Comparison of ENCODE assay signal across 14 cellular contexts in the genomic region with DNA sequence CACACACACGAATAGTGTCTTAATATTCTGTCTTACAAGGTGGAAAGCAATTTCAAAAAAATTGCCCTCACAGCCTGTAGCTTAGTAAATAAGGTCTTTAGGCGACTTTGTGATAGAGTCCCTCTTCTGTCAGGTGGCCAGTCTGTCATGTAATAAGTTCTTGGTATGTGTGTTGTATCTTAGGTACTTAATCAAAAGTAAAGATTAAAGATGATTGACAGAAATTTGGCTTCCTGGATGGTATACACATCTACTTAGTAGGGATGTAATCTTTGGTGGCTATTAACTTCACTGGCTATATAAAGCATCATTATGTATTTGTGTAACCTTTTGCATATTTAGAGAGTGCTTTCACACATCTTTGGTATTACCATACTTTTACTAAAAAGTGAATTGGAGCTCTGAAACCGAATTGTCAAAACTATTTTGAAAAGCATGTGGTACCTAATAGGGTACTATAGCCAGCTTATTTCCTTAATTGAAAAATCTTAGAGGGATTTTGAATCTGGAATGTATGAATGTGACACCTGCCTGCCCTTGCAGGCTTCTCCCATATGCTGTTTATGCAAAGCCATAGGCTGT. TPM values are rescaled to one million over a fixed set of nuclear protein-coding genes. Genes with fewer than 3 reads are reported as not detected.
DNase-seq lines count a peak whose midpoint lies in the region; ATAC-seq lines count a peak whose summit lies in the region.
"Had no signal": no experiment of that assay in that cellular context is flagged by ENCODE, and none has a peak within 500 bp of the region (broad histone marks: within the 10 kb centered on the region; RNA-seq: fewer than 3 reads in every experiment).

No MANE protein-coding gene starts in this region.

- H3K4me1 Mint-ChIP-seq in CD4-positive, alpha-beta memory T cell, result peaks cover 52 to 79% (median 66%) of the 10 kb centered on the region in 4 donors
- H3K4me1 Mint-ChIP-seq in activated naive CD8-positive, alpha-beta T cell treated with anti-CD3 and anti-CD28 coated beads for 36 hours, result peaks cover 57% of the 10 kb centered on the region
- H3K4me1 Mint-ChIP-seq in naive thymus-derived CD4-positive, alpha-beta T cell, result peaks cover 49 to 80% (median 71%) of the 10 kb centered on the region in 7 donors

- H3K4me1 ChIP-seq in CD4-positive, alpha-beta memory T cell (ENCODE audit: insufficient read depth, low read length), result peaks cover 77% of the 10 kb centered on the region
- H3K4me1 ChIP-seq in naive thymus-derived CD4-positive, alpha-beta T cell (ENCODE audit: control insufficient read depth in 2 of 2, insufficient read depth in 2 of 2, low read length in 2 of 2), result peaks cover 49 to 57% of the 10 kb centered on the region in 2 donors

- intact Hi-C loops in CD4-positive, alpha-beta memory T cell (cut with micrococcal nuclease), result no loop called here
- intact Hi-C loops in naive thymus-derived CD4-positive, alpha-beta T cell (cut with micrococcal nuclease), result loop anchor here in 1 of 2 donors (1.0 to 10.0 kb wide), 3 partner anchors 10 to 1420 kb away; a partner anchor contains a TSS

- peak overlapping the region in 5 of 7 donors; percentile 14 to 72 (median 43) for H3K27ac Mint-ChIP-seq in CD4-positive, alpha-beta memory T cell
- no peak overlapping the region for H3K27ac Mint-ChIP-seq in activated naive CD8-positive, alpha-beta T cell treated with anti-CD3 and anti-CD28 coated beads for 36 hours
- H3K27ac Mint-ChIP-seq in naive thymus-derived CD4-positive, alpha-beta T cell, result peak overlapping the region in 8 of 9 donors; percentile 1 to 80 (median 52)

- H3K36me3 ChIP-seq in CD4-positive, alpha-beta memory T cell (ENCODE audit: insufficient read depth, low read length), result peaks cover 9% of the 10 kb centered on the region
- H3K36me3 ChIP-seq in naive thymus-derived CD4-positive, alpha-beta T cell (ENCODE audit: control insufficient read depth in 2 of 3, insufficient read depth in 3 of 3, low read length in 3 of 3), result peaks cover 0 to 7% (median 0%) of the 10 kb centered on the region in 3 experiments
- no peaks in the 10 kb centered on the region for H3K36me3 ChIP-seq in H7 (replicated peaks; ENCODE audit: control insufficient read depth, insufficient read depth, low read length)

- H3K36me3 Mint-ChIP-seq in CD4-positive, alpha-beta memory T cell, result peaks cover 32 to 47% of the 10 kb centered on the region in 2 donors
- peaks cover 55% of the 10 kb centered on the region for H3K36me3 Mint-ChIP-seq in activated naive CD8-positive, alpha-beta T cell treated with anti-CD3 and anti-CD28 coated beads for 36 hours
- H3K36me3 Mint-ChIP-seq in naive thymus-derived CD4-positive, alpha-beta T cell, result peaks cover 4 to 33% (median 22%) of the 10 kb centered on the region in 5 donors

- H3K4me3 Mint-ChIP-seq in CD4-positive, alpha-beta memory T cell, result peak overlapping the region; percentile 38 to 95 (median 74)
- peak overlapping the region; percentile 61 for H3K4me3 Mint-ChIP-seq in activated naive CD8-positive, alpha-beta T cell treated with anti-CD3 and anti-CD28 coated beads for 36 hours
- peak overlapping the region in 7 of 10 donors; percentile 38 to 97 (median 74) for H3K4me3 Mint-ChIP-seq in naive thymus-derived CD4-positive, alpha-beta T cell

- H3K9me3 ChIP-seq in CD4-positive, alpha-beta memory T cell (ENCODE audit: control insufficient read depth in 1 of 2, low read length in 2 of 2), result no peaks in the 10 kb centered on the region
- no peaks in the 10 kb centered on the region for H3K9me3 ChIP-seq in naive thymus-derived CD4-positive, alpha-beta T cell (ENCODE audit: control insufficient read depth in 2 of 3, low read length in 3 of 3)
- H3K9me3 ChIP-seq: testis had no signal

- H3K27me3 ChIP-seq in CD4-positive, alpha-beta memory T cell (ENCODE audit: insufficient read depth, low read length), result no peaks in the 10 kb centered on the region
- H3K27me3 ChIP-seq in naive thymus-derived CD4-positive, alpha-beta T cell (ENCODE audit: control insufficient read depth in 2 of 2, insufficient read depth in 2 of 2, low read length in 2 of 2), result no peaks in the 10 kb centered on the region
- H3K27me3 ChIP-seq in H7 (ENCODE audit: control insufficient read depth, insufficient read depth, low read length), result no peaks in the 10 kb centered on the region
- H3K27me3 ChIP-seq: testis had no signal

- no peaks in the 10 kb centered on the region for H3K9me3 Mint-ChIP-seq in CD4-positive, alpha-beta memory T cell
- no peaks in the 10 kb centered on the region for H3K9me3 Mint-ChIP-seq in activated naive CD8-positive, alpha-beta T cell treated with anti-CD3 and anti-CD28 coated beads for 36 hours
- no peaks in the 10 kb centered on the region for H3K9me3 Mint-ChIP-seq in naive thymus-derived CD4-positive, alpha-beta T cell

- POLR2A ChIA-PET in CD4-positive, alpha-beta memory T cell (lab: Charles Lee; ENCODE audit: partially characterized antibody), result interaction anchor here (8.4 kb wide), 1 partner anchor 16 kb away, joined by 214 read pairs; a partner anchor contains a TSS
- POLR2A ChIA-PET in naive thymus-derived CD4-positive, alpha-beta T cell (lab: Charles Lee), result interaction anchor here (0.9 to 9.3 kb wide), 4 partner anchors 8 to 25 kb away, joined by 3 to 232 read pairs (median 6); a partner anchor contains a TSS

- DNase-seq in CD4-positive, alpha-beta memory T cell, result no peak
- DNase-seq in HT-29 (ENCODE audit: low spot score) (peak; percentile 11), NCI-H1092 (lab: John Stamatoyannopoulos, UW) (no peak), H7 (no peak)
- DNase-seq in activated naive CD8-positive, alpha-beta T cell treated with anti-CD3 and anti-CD28 coated beads for 36 hours, result no peak
- DNase-seq in naive thymus-derived CD4-positive, alpha-beta T cell, result no peak
- DNase-seq: activated CD4-positive, alpha-beta T cell treated with anti-CD3 and anti-CD28 coated beads, Interleukin-2, amount 50 U/mL, for 1 hour; GDM1; islet precursor cell; NCI-H526 treated with DMSO at 0.1 percent for 48 hours; small intestine; testis had no signal

- CTCF ChIA-PET in CD4-positive, alpha-beta memory T cell (lab: Charles Lee; ENCODE audit: partially characterized antibody), result interaction anchor here (1.5 to 2.2 kb wide), 3 partner anchors 27 to 368 kb away, joined by 3 to 7 read pairs (median 4); no protein-coding TSS in a partner anchor
- CTCF ChIA-PET in naive thymus-derived CD4-positive, alpha-beta T cell (lab: Charles Lee), result no interaction called here

- peak overlapping the region; percentile 82 for H3K27ac ChIP-seq in CD4-positive, alpha-beta memory T cell (ENCODE audit: low read depth, low read length)
- peak overlapping the region; percentile 36 for H3K27ac ChIP-seq in naive thymus-derived CD4-positive, alpha-beta T cell (ENCODE audit: low read depth, low read length)

- H3K4me3 ChIP-seq in CD4-positive, alpha-beta memory T cell (ENCODE audit: low read length in 2 of 2), result no peak overlapping the region
- peak overlapping the region; percentile 8 for H3K4me3 ChIP-seq in naive thymus-derived CD4-positive, alpha-beta T cell (ENCODE audit: low read length)
- no peak overlapping the region for H3K4me3 ChIP-seq in H7 (ENCODE audit: insufficient read depth, low read depth, low read length)

- H3K27me3 Mint-ChIP-seq in CD4-positive, alpha-beta memory T cell, result no peaks in the 10 kb centered on the region
- H3K27me3 Mint-ChIP-seq in activated naive CD8-positive, alpha-beta T cell treated with anti-CD3 and anti-CD28 coated beads for 36 hours, result no peaks in the 10 kb centered on the region
- H3K27me3 Mint-ChIP-seq in naive thymus-derived CD4-positive, alpha-beta T cell, result no peaks in the 10 kb centered on the region

- no peak for ATAC-seq in naive thymus-derived CD4-positive, alpha-beta T cell
- ATAC-seq in HG03520 (IDR thresholded peaks at IDR 0.05; ENCODE audit: unreplicated experiment), result no peak
- no peak for ATAC-seq in HG03469 (IDR thresholded peaks at IDR 0.05; ENCODE audit: unreplicated experiment)

RNA-seq across cellular contexts. Expression of a gene that starts 3.4 kb away (rescaled TPM):
- 100 to 1,000 TPM; 189 to 193 TPM for total RNA-seq in CD4-positive, alpha-beta memory T cell
- polyA plus RNA-seq in CD4-positive, alpha-beta memory T cell, result 100 to 1,000 TPM; 178 to 188 TPM
- total RNA-seq in HT-29 (2014; rRNA removed; shearing (Covaris generic)), result 134 TPM in 2 replicates
- 100 to 1,000 TPM; 364 to 375 TPM for total RNA-seq in activated naive CD8-positive, alpha-beta T cell treated with anti-CD3 and anti-CD28 coated beads for 36 hours
- total RNA-seq in naive thymus-derived CD4-positive, alpha-beta T cell, result 100 to 1,000 TPM in 3 of 5 experiments, 10 to 100 TPM in 2; 86.1 to 244 (median 167) TPM
- polyA plus RNA-seq in naive thymus-derived CD4-positive, alpha-beta T cell, result 100 to 1,000 TPM; 146 to 158 TPM
- total RNA-seq in H7 (2014; rRNA removed; shearing (Covaris generic)), result 170 and 204 TPM in 2 replicates

RNA-seq across cellular contexts. Expression of a gene that starts 16.7 kb away (rescaled TPM):
- 10 to 100 TPM; 28.2 to 31.0 TPM for total RNA-seq in CD4-positive, alpha-beta memory T cell
- 10 to 100 TPM; 42.8 to 64.5 TPM for polyA plus RNA-seq in CD4-positive, alpha-beta memory T cell
- total RNA-seq in HT-29 (2014; rRNA removed; shearing (Covaris generic)), result 43.6 and 55.2 TPM in 2 replicates
- total RNA-seq in activated naive CD8-positive, alpha-beta T cell treated with anti-CD3 and anti-CD28 coated beads for 36 hours, result 10 to 100 TPM; 97.7 to 98.6 TPM
- 10 to 100 TPM; 14.8 to 58.2 (median 29.6) TPM for total RNA-seq in naive thymus-derived CD4-positive, alpha-beta T cell
- polyA plus RNA-seq in naive thymus-derived CD4-positive, alpha-beta T cell, result 10 to 100 TPM; 44.7 to 71.1 TPM
- total RNA-seq in H7 (2014; rRNA removed; shearing (Covaris generic)), result 38.9 and 50.9 TPM in 2 replicates
